In genomic region chr6:5162401-5162800, GRCh38 we compare ENCODE assay signal across 17 cellular contexts.
"Had no signal": no experiment of that assay in that cellular context is flagged by ENCODE, and none has a peak within 500 bp of the region (broad histone marks: within the 10 kb centered on the region; RNA-seq: fewer than 3 reads in every experiment).

No MANE protein-coding gene starts in this region.

- H3K36me3 Mint-ChIP-seq: immature natural killer cell; natural killer cell treated with Interleukin-12 subunit alpha and Interleukin-12 subunit beta and Interleukin-15 and Interleukin-18, amount 100 ng/mL, for 72 hours; neural progenitor cell had no signal

- DNase-seq: effector memory CD8-positive, alpha-beta T cell; esophagus squamous epithelium; foreskin fibroblast; immature natural killer cell; left ventricle myocardium superior; mesenchymal stem cell; midbrain; nucleus accumbens; ovary; sigmoid colon; stimulated activated CD4-positive, alpha-beta T cell treated with anti-CD3 and anti-CD28 coated beads, Interleukin-2, amount 100 ng/mL, for 24 hours; stimulated activated CD4-positive, alpha-beta T cell treated with anti-CD3 and anti-CD28 coated beads, Interleukin-4, amount 100 ng/mL, for 4 hours; stimulated activated naive B cell treated with anti-CD40 and anti-IgM and Interleukin-4, amounts not matched to agents 10 μg/mL and 1 μg/mL and 100 μg/mL, for 72 hours; trophoblast cell had no signal

- H3K4me1 Mint-ChIP-seq: immature natural killer cell had no signal

- H3K27ac Mint-ChIP-seq: dendritic cell treated with granulocyte-macrophage colony-stimulating factor and Interleukin-4, amounts not matched to agents 40 ng/mL and 50 ng/mL, for 4 days; effector memory CD8-positive, alpha-beta T cell; immature natural killer cell; natural killer cell treated with Interleukin-12 subunit alpha and Interleukin-12 subunit beta and Interleukin-15 and Interleukin-18, amount 100 ng/mL, for 72 hours; neural progenitor cell; stimulated activated naive B cell treated with anti-CD40 and anti-IgM and Interleukin-4, amounts not matched to agents 10 μg/mL and 1 μg/mL and 100 μg/mL, for 72 hours had no signal

- ATAC-seq: effector memory CD8-positive, alpha-beta T cell; left ventricle myocardium superior; natural killer cell treated with Interleukin-12 subunit alpha and Interleukin-12 subunit beta and Interleukin-15 and Interleukin-18, amount 100 ng/mL, for 72 hours; stimulated activated naive B cell treated with anti-CD40 and anti-IgM and Interleukin-4, amounts not matched to agents 10 μg/mL and 1 μg/mL and 100 μg/mL, for 72 hours had no signal

- H3K27me3 Mint-ChIP-seq: dendritic cell treated with granulocyte-macrophage colony-stimulating factor and Interleukin-4, amounts not matched to agents 40 ng/mL and 50 ng/mL, for 4 days; effector memory CD8-positive, alpha-beta T cell; natural killer cell treated with Interleukin-12 subunit alpha and Interleukin-12 subunit beta and Interleukin-15 and Interleukin-18, amount 100 ng/mL, for 72 hours; stimulated activated naive B cell treated with anti-CD40 and anti-IgM and Interleukin-4, amounts not matched to agents 10 μg/mL and 1 μg/mL and 100 μg/mL, for 72 hours had no signal

- H3K9me3 Mint-ChIP-seq: dendritic cell treated with granulocyte-macrophage colony-stimulating factor and Interleukin-4, amounts not matched to agents 40 ng/mL and 50 ng/mL, for 4 days; effector memory CD8-positive, alpha-beta T cell; immature natural killer cell; natural killer cell treated with Interleukin-12 subunit alpha and Interleukin-12 subunit beta and Interleukin-15 and Interleukin-18, amount 100 ng/mL, for 72 hours; neural progenitor cell; stimulated activated naive B cell treated with anti-CD40 and anti-IgM and Interleukin-4, amounts not matched to agents 10 μg/mL and 1 μg/mL and 100 μg/mL, for 72 hours had no signal

- H3K4me3 Mint-ChIP-seq: dendritic cell treated with granulocyte-macrophage colony-stimulating factor and Interleukin-4, amounts not matched to agents 40 ng/mL and 50 ng/mL, for 4 days; effector memory CD8-positive, alpha-beta T cell; immature natural killer cell; natural killer cell treated with Interleukin-12 subunit alpha and Interleukin-12 subunit beta and Interleukin-15 and Interleukin-18, amount 100 ng/mL, for 72 hours; neural progenitor cell; stimulated activated naive B cell treated with anti-CD40 and anti-IgM and Interleukin-4, amounts not matched to agents 10 μg/mL and 1 μg/mL and 100 μg/mL, for 72 hours had no signal
